Comparison of ENCODE assay signal across 1 cellular context in the genomic region with DNA sequence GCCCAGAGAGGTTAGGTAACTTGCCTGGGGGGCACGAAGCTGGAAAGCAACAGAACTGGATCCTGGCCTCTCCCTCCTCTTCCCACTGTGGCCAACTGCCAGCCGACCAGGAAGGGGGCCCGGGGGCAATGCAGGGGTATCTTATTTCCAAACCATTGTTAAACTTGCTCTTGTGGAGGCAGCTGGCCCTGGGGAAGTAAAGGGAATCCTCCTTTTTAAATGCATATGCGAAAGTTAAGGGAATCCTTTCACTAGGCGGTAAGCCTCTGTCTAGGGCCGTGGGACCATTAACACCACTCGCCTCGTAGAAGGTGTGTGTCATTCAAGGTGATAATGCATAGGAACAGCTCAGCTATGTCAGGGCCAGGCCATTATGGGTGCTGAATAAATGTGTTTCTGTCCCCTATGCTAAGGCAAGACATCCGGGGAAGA.
TF ChIP-seq lines count a peak whose summit lies in the region.

No MANE protein-coding gene starts in this region.

TF ChIP-seq in K562, 482 proteins besides CTCF, POLR2A, EP300 and RAD21 (continued from another document):
- TF ChIP-seq, protein P1, sequence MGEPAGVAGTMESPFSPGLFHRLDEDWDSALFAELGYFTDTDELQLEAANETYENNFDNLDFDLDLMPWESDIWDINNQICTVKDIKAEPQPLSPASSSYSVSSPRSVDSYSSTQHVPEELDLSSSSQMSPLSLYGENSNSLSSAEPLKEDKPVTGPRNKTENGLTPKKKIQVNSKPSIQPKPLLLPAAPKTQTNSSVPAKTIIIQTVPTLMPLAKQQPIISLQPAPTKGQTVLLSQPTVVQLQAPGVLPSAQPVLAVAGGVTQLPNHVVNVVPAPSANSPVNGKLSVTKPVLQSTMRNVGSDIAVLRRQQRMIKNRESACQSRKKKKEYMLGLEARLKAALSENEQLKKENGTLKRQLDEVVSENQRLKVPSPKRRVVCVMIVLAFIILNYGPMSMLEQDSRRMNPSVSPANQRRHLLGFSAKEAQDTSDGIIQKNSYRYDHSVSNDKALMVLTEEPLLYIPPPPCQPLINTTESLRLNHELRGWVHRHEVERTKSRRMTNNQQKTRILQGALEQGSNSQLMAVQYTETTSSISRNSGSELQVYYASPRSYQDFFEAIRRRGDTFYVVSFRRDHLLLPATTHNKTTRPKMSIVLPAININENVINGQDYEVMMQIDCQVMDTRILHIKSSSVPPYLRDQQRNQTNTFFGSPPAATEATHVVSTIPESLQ (CRISPR knock-in tag; IDR thresholded peaks at IDR 0.05): no peak
- TF ChIP-seq MECOM (CRISPR knock-in tag; IDR thresholded peaks at IDR 0.05): no peak
- TF ChIP-seq MYBL2 (IDR thresholded peaks at IDR 0.05; ENCODE audit: low read depth): no peak
- TF ChIP-seq MYBL2 (CRISPR knock-in tag; IDR thresholded peaks at IDR 0.05; ENCODE audit: borderline replicate concordance): no peak
- no peak for TF ChIP-seq FOXK2 (conservative IDR thresholded peaks at IDR 0.05 in 1 of 2, IDR thresholded peaks at IDR 0.05 in 1 of 2; ENCODE audit: low read depth in 2 of 2)
- TF ChIP-seq, protein P2, sequence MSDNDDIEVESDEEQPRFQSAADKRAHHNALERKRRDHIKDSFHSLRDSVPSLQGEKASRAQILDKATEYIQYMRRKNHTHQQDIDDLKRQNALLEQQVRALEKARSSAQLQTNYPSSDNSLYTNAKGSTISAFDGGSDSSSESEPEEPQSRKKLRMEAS (CRISPR knock-in tag; IDR thresholded peaks at IDR 0.05): no peak
- no peak for TF ChIP-seq ILK (tag; IDR thresholded peaks at IDR 0.05; ENCODE audit: borderline replicate concordance, low read depth)
- no peak for TF ChIP-seq C11orf30 (IDR thresholded peaks at IDR 0.05; ENCODE audit: low read depth)
